In the genomic region with DNA sequence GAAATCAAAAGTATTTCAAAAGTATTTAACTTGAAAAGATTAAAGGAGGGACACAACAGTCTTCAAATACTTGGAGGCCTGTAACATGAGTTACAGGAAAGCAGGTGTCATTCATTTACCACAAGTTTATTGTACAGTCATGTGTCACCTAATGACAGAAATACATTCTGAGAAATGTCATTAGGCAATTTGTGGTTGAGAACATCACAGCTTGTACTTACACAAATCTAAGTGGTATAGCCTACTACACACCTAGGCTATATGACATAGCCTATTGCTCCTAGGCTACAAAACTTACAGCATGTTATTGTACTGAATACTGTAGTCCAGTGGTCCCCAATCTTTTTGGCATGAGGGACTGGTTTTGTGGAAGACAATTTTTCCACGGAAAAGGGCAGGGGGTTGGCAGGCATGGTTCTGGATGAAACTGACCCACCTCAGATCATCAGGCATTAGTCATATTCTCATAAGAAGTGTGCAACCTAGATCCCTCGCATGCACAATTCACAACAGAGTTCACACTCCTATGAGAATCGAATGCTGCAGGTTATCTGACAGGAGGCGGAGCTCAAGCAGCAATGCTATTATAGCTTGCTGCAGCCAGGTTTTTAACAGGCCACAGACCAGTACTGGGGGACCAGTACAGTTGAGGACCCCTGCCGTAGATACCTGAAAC, we compare ENCODE assay signal across 8 cellular contexts. TPM values are rescaled to one million over a fixed set of nuclear protein-coding genes. Genes with fewer than 3 reads are reported as not detected.
DNase-seq lines count a peak whose midpoint lies in the region; ATAC-seq and TF ChIP-seq lines count a peak whose summit lies in the region.

No MANE protein-coding gene starts in this region.

- no peaks in the 10 kb centered on the region for H3K27me3 ChIP-seq in Karpas-422 (ENCODE audit: low read length)
- H3K27me3 ChIP-seq in upper lobe of left lung, result no peaks in the 10 kb centered on the region

- H3K4me1 ChIP-seq in Karpas-422 (ENCODE audit: low read length), result peaks cover 48% of the 10 kb centered on the region
- H3K4me1 ChIP-seq in upper lobe of left lung, result peaks cover 44 to 78% (median 55%) of the 10 kb centered on the region in 4 donors

- no peak overlapping the region for H3K9ac ChIP-seq in Karpas-422 (ENCODE audit: low read length)

- H2AFZ ChIP-seq in Karpas-422 (ENCODE audit: low read length), result no peak overlapping the region

- no peaks in the 10 kb centered on the region for H3K36me3 Mint-ChIP-seq in endothelial cell (ENCODE audit: low read depth, unreplicated experiment)

- TF ChIP-seq POLR2A in upper lobe of left lung (IDR thresholded peaks at IDR 0.05), result no peak

- TF ChIP-seq CTCF in endothelial cell (IDR thresholded peaks at IDR 0.05; ENCODE audit: unreplicated experiment), result no peak
- TF ChIP-seq CTCF in upper lobe of left lung (IDR thresholded peaks at IDR 0.05), result no peak

- H3K27me3 Mint-ChIP-seq in endothelial cell (ENCODE audit: unreplicated experiment), result peaks cover 1% of the 10 kb centered on the region

- no peaks in the 10 kb centered on the region for H4K20me1 ChIP-seq in Karpas-422 (ENCODE audit: insufficient read depth, low read depth, low read length)

- peak in 3 of 4 donors; percentile 64 to 71 (median 65) for TF ChIP-seq EP300 in upper lobe of left lung (IDR thresholded peaks at IDR 0.05)

- DNase-seq in Karpas-422, result no peak
- DNase-seq in endothelial cell (ENCODE audit: low spot score), result no peak
- DNase-seq in upper lobe of left lung, result no peak
- DNase-seq in NCI-H2107 treated with DMSO at 0.1 percent for 48 hours (lab: John Stamatoyannopoulos, UW; ENCODE audit: unreplicated experiment), result no peak
- no peak for DNase-seq in activated CD4-positive, CD25-positive, alpha-beta regulatory T cell treated with anti-CD3 and anti-CD28 coated beads, Interleukin-2, amount 50 U/mL, for 72 hours
- no peak for DNase-seq in SIG-M5 (lab: John Stamatoyannopoulos, UW)

- peak overlapping the region; percentile 74 for H3K27ac Mint-ChIP-seq in endothelial cell (ENCODE audit: unreplicated experiment)

- no peak overlapping the region for H3K4me3 ChIP-seq in Karpas-422 (ENCODE audit: low read length)
- no peak overlapping the region for H3K4me3 ChIP-seq in upper lobe of left lung

- WGBS in upper lobe of left lung, 2 donors, result 79 to 86% methylated on average over 5 of the region's 5 CpGs

- no peaks in the 10 kb centered on the region for H3K9me3 ChIP-seq in Karpas-422 (ENCODE audit: low read length)
- H3K9me3 ChIP-seq in upper lobe of left lung, result no peaks in the 10 kb centered on the region

- peaks cover 96% of the 10 kb centered on the region for H3K79me2 ChIP-seq in Karpas-422 (ENCODE audit: low read length)

- H3K36me3 ChIP-seq in Karpas-422 (ENCODE audit: insufficient read depth, low read length), result no peaks in the 10 kb centered on the region
- H3K36me3 ChIP-seq in upper lobe of left lung, result no peaks in the 10 kb centered on the region

- H3K4me3 Mint-ChIP-seq in endothelial cell (ENCODE audit: unreplicated experiment), result no peak overlapping the region

- H3K9me2 ChIP-seq in Karpas-422 (replicated peaks; ENCODE audit: insufficient read depth, low read length), result no peaks in the 10 kb centered on the region

- H3K4me1 Mint-ChIP-seq in endothelial cell (ENCODE audit: unreplicated experiment), result peaks cover 18% of the 10 kb centered on the region

- no peaks in the 10 kb centered on the region for H3K9me3 Mint-ChIP-seq in endothelial cell (ENCODE audit: unreplicated experiment)

- H3K27ac ChIP-seq in Karpas-422 (ENCODE audit: low read length), result peak overlapping the region; percentile 29; the same call in 1 of the 2 replicates
- peak overlapping the region; percentile 61 to 78 (median 77) for H3K27ac ChIP-seq in upper lobe of left lung

- peak overlapping the region; percentile 15 for H3K4me2 ChIP-seq in Karpas-422 (ENCODE audit: low read depth, low read length, poor library complexity, severe bottlenecking)

- peak; percentile 66 for ATAC-seq in GM18498 (IDR thresholded peaks at IDR 0.05; ENCODE audit: unreplicated experiment)
- ATAC-seq in GM21717 (IDR thresholded peaks at IDR 0.05; ENCODE audit: unreplicated experiment), result peak; percentile 54
- peak; percentile 24 to 63 for ATAC-seq in upper lobe of left lung (ENCODE audit: low FRiP score in 2 of 2)

RNA-seq across cellular contexts. Expression of gene PHTF1, which starts 25.0 kb away (rescaled TPM):
- 45.1 and 53.1 TPM in 2 replicates for total RNA-seq in Karpas-422 (2014; rRNA removed; shearing (Covaris generic); ENCODE audit: low replicate concordance)
- total RNA-seq in endothelial cell (ENCODE audit: unreplicated experiment) (35.4 TPM), upper lobe of left lung (10 to 100 TPM; 14.7 to 42.3 (median 22.7) TPM)

RNA-seq across cellular contexts. Expression of gene RSBN1, which starts 28.0 kb away (rescaled TPM):
- total RNA-seq in Karpas-422 (2014; rRNA removed; shearing (Covaris generic); ENCODE audit: low replicate concordance), result 15.0 and 23.2 TPM in 2 replicates
- total RNA-seq in endothelial cell (ENCODE audit: unreplicated experiment), result 15.0 TPM
- 10 to 100 TPM; 20.2 to 32.8 (median 23.6) TPM for total RNA-seq in upper lobe of left lung
